In the genomic region with DNA sequence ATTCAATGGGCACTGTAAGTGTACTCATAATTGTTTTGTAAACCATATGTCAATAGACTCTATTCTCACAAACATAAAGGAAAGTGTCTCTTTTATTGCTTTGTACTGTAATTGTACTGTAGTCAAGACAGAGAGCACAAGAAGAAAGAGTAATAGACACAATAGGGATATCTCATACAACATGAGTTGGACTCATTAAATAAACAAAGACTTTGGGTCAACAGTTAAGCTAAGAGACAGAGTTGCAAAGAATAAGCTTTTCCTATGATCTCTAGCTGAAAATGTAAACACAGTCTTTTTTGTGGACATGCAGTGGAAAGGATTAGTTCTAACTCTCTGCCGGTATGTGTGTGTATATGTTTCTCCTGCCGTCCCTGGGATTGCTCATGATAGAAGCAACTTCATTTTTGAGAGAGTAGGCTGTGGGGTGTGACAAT, we compare ENCODE assay signal across 1 cellular context.
A peak's percentile ranks its signal among the peaks of the same experiment; 100 is the strongest.
TF ChIP-seq lines count a peak whose summit lies in the region.

No MANE protein-coding gene starts in this region.

TF ChIP-seq in HepG2, 621 proteins besides CTCF, POLR2A, EP300 and RAD21 (continued from another document and continues in another):
- TF ChIP-seq, protein P1, sequence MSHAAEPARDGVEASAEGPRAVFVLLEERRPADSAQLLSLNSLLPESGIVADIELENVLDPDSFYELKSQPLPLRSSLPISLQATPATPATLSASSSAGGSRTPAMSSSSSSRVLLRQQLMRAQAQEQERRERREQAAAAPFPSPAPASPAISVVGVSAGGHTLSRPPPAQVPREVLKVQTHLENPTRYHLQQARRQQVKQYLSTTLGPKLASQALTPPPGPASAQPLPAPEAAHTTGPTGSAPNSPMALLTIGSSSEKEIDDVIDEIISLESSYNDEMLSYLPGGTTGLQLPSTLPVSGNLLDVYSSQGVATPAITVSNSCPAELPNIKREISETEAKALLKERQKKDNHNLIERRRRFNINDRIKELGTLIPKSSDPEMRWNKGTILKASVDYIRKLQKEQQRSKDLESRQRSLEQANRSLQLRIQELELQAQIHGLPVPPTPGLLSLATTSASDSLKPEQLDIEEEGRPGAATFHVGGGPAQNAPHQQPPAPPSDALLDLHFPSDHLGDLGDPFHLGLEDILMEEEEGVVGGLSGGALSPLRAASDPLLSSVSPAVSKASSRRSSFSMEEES (CRISPR knock-in tag; IDR thresholded peaks at IDR 0.05): peak; percentile 82
- TF ChIP-seq, protein P2, sequence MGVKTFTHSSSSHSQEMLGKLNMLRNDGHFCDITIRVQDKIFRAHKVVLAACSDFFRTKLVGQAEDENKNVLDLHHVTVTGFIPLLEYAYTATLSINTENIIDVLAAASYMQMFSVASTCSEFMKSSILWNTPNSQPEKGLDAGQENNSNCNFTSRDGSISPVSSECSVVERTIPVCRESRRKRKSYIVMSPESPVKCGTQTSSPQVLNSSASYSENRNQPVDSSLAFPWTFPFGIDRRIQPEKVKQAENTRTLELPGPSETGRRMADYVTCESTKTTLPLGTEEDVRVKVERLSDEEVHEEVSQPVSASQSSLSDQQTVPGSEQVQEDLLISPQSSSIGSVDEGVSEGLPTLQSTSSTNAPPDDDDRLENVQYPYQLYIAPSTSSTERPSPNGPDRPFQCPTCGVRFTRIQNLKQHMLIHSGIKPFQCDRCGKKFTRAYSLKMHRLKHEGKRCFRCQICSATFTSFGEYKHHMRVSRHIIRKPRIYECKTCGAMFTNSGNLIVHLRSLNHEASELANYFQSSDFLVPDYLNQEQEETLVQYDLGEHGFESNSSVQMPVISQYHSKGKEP (CRISPR knock-in tag; IDR thresholded peaks at IDR 0.05): no peak
- TF ChIP-seq RBM22 (optimal IDR thresholded peaks at IDR 0.05; ENCODE audit: low read length) (no peak), ZSCAN21 (CRISPR knock-in tag; IDR thresholded peaks at IDR 0.05; ENCODE audit: borderline replicate concordance) (no peak), ZNF235 (CRISPR knock-in tag; IDR thresholded peaks at IDR 0.05; ENCODE audit: borderline replicate concordance) (no peak), HNRNPH1 (optimal IDR thresholded peaks at IDR 0.05; ENCODE audit: low read depth, low read length) (no peak), ZNF543 (CRISPR knock-in tag; IDR thresholded peaks at IDR 0.05) (no peak), SMYD3 (CRISPR knock-in tag; IDR thresholded peaks at IDR 0.05) (no peak), FOXJ3 (CRISPR knock-in tag; IDR thresholded peaks at IDR 0.05; ENCODE audit: borderline replicate concordance) (peak; percentile 98), ZNF33A (CRISPR knock-in tag; IDR thresholded peaks at IDR 0.05; ENCODE audit: borderline replicate concordance) (peak; percentile 40; the same call in 1 of the 2 replicates), U2AF2 (IDR thresholded peaks at IDR 0.05; ENCODE audit: low read depth, low read length) (no peak), ZNF296 (CRISPR knock-in tag; conservative IDR thresholded peaks at IDR 0.05) (no peak), ZSCAN30 (CRISPR knock-in tag; IDR thresholded peaks at IDR 0.05) (no peak), MAF1 (CRISPR knock-in tag; IDR thresholded peaks at IDR 0.05; ENCODE audit: borderline replicate concordance) (no peak), RNF2 (conservative IDR thresholded peaks at IDR 0.05; ENCODE audit: low read depth) (no peak), SP1 (IDR thresholded peaks at IDR 0.05) (no peak), SP1 (CRISPR knock-in tag; IDR thresholded peaks at IDR 0.05) (no peak), RBM39 (IDR thresholded peaks at IDR 0.05; ENCODE audit: low read depth, low read length, poor library complexity, severe bottlenecking) (no peak), MEF2D (CRISPR knock-in tag; IDR thresholded peaks at IDR 0.05) (peak; percentile 80; the same call in 1 of the 2 replicates), FOXA1 (IDR thresholded peaks at IDR 0.05) (peak; percentile 99), FOXA1 (CRISPR knock-in tag; IDR thresholded peaks at IDR 0.05) (peak; percentile 97), GATAD1 (CRISPR knock-in tag; IDR thresholded peaks at IDR 0.05) (peak; percentile 64), RELA (CRISPR knock-in tag; IDR thresholded peaks at IDR 0.05) (no peak)
- TF ChIP-seq, protein P3, sequence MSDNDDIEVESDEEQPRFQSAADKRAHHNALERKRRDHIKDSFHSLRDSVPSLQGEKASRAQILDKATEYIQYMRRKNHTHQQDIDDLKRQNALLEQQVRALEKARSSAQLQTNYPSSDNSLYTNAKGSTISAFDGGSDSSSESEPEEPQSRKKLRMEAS (IDR thresholded peaks at IDR 0.05): peak; percentile 42
- TF ChIP-seq, protein P4, sequence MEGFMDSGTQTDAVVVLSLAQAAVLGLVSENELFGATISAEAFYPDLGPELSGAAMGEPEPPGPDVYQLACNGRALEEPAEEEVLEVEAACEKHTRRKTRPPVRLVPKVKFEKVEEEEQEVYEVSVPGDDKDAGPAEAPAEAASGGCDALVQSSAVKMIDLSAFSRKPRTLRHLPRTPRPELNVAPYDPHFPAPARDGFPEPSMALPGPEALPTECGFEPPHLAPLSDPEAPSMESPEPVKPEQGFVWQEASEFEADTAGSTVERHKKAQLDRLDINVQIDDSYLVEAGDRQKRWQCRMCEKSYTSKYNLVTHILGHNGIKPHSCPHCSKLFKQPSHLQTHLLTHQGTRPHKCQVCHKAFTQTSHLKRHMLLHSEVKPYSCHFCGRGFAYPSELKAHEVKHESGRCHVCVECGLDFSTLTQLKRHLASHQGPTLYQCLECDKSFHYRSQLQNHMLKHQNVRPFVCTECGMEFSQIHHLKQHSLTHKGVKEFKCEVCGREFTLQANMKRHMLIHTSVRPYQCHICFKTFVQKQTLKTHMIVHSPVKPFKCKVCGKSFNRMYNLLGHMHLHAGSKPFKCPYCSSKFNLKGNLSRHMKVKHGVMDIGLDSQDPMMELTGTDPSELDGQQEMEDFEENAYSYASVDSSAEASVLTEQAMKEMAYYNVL (CRISPR knock-in tag; IDR thresholded peaks at IDR 0.05; ENCODE audit: borderline replicate concordance): peak; percentile 67; the same call in 1 of the 2 replicates
- TF ChIP-seq, protein P5, sequence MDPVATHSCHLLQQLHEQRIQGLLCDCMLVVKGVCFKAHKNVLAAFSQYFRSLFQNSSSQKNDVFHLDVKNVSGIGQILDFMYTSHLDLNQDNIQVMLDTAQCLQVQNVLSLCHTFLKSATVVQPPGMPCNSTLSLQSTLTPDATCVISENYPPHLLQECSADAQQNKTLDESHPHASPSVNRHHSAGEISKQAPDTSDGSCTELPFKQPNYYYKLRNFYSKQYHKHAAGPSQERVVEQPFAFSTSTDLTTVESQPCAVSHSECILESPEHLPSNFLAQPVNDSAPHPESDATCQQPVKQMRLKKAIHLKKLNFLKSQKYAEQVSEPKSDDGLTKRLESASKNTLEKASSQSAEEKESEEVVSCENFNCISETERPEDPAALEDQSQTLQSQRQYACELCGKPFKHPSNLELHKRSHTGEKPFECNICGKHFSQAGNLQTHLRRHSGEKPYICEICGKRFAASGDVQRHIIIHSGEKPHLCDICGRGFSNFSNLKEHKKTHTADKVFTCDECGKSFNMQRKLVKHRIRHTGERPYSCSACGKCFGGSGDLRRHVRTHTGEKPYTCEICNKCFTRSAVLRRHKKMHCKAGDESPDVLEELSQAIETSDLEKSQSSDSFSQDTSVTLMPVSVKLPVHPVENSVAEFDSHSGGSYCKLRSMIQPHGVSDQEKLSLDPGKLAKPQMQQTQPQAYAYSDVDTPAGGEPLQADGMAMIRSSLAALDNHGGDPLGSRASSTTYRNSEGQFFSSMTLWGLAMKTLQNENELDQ (CRISPR knock-in tag; IDR thresholded peaks at IDR 0.05; ENCODE audit: borderline replicate concordance): no peak
- TF ChIP-seq, protein P6, sequence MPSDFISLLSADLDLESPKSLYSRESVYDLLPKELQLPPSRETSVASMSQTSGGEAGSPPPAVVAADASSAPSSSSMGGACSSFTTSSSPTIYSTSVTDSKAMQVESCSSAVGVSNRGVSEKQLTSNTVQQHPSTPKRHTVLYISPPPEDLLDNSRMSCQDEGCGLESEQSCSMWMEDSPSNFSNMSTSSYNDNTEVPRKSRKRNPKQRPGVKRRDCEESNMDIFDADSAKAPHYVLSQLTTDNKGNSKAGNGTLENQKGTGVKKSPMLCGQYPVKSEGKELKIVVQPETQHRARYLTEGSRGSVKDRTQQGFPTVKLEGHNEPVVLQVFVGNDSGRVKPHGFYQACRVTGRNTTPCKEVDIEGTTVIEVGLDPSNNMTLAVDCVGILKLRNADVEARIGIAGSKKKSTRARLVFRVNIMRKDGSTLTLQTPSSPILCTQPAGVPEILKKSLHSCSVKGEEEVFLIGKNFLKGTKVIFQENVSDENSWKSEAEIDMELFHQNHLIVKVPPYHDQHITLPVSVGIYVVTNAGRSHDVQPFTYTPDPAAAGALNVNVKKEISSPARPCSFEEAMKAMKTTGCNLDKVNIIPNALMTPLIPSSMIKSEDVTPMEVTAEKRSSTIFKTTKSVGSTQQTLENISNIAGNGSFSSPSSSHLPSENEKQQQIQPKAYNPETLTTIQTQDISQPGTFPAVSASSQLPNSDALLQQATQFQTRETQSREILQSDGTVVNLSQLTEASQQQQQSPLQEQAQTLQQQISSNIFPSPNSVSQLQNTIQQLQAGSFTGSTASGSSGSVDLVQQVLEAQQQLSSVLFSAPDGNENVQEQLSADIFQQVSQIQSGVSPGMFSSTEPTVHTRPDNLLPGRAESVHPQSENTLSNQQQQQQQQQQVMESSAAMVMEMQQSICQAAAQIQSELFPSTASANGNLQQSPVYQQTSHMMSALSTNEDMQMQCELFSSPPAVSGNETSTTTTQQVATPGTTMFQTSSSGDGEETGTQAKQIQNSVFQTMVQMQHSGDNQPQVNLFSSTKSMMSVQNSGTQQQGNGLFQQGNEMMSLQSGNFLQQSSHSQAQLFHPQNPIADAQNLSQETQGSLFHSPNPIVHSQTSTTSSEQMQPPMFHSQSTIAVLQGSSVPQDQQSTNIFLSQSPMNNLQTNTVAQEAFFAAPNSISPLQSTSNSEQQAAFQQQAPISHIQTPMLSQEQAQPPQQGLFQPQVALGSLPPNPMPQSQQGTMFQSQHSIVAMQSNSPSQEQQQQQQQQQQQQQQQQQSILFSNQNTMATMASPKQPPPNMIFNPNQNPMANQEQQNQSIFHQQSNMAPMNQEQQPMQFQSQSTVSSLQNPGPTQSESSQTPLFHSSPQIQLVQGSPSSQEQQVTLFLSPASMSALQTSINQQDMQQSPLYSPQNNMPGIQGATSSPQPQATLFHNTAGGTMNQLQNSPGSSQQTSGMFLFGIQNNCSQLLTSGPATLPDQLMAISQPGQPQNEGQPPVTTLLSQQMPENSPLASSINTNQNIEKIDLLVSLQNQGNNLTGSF (CRISPR knock-in tag; IDR thresholded peaks at IDR 0.05): no peak
- TF ChIP-seq, protein P7, sequence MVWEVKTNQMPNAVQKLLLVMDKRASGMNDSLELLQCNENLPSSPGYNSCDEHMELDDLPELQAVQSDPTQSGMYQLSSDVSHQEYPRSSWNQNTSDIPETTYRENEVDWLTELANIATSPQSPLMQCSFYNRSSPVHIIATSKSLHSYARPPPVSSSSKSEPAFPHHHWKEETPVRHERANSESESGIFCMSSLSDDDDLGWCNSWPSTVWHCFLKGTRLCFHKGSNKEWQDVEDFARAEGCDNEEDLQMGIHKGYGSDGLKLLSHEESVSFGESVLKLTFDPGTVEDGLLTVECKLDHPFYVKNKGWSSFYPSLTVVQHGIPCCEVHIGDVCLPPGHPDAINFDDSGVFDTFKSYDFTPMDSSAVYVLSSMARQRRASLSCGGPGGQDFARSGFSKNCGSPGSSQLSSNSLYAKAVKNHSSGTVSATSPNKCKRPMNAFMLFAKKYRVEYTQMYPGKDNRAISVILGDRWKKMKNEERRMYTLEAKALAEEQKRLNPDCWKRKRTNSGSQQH (CRISPR knock-in tag; IDR thresholded peaks at IDR 0.05; ENCODE audit: low read depth): no peak
- TF ChIP-seq, protein P8, sequence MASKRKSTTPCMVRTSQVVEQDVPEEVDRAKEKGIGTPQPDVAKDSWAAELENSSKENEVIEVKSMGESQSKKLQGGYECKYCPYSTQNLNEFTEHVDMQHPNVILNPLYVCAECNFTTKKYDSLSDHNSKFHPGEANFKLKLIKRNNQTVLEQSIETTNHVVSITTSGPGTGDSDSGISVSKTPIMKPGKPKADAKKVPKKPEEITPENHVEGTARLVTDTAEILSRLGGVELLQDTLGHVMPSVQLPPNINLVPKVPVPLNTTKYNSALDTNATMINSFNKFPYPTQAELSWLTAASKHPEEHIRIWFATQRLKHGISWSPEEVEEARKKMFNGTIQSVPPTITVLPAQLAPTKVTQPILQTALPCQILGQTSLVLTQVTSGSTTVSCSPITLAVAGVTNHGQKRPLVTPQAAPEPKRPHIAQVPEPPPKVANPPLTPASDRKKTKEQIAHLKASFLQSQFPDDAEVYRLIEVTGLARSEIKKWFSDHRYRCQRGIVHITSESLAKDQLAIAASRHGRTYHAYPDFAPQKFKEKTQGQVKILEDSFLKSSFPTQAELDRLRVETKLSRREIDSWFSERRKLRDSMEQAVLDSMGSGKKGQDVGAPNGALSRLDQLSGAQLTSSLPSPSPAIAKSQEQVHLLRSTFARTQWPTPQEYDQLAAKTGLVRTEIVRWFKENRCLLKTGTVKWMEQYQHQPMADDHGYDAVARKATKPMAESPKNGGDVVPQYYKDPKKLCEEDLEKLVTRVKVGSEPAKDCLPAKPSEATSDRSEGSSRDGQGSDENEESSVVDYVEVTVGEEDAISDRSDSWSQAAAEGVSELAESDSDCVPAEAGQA (IDR thresholded peaks at IDR 0.05; ENCODE audit: low read depth): no peak
- TF ChIP-seq, protein P8 (CRISPR knock-in tag; IDR thresholded peaks at IDR 0.05; ENCODE audit: borderline replicate concordance): no peak; the same call in 1 of the 2 replicates
- TF ChIP-seq, protein P9, sequence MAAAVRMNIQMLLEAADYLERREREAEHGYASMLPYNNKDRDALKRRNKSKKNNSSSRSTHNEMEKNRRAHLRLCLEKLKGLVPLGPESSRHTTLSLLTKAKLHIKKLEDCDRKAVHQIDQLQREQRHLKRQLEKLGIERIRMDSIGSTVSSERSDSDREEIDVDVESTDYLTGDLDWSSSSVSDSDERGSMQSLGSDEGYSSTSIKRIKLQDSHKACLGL (CRISPR knock-in tag; IDR thresholded peaks at IDR 0.05): no peak
- TF ChIP-seq, protein P10, sequence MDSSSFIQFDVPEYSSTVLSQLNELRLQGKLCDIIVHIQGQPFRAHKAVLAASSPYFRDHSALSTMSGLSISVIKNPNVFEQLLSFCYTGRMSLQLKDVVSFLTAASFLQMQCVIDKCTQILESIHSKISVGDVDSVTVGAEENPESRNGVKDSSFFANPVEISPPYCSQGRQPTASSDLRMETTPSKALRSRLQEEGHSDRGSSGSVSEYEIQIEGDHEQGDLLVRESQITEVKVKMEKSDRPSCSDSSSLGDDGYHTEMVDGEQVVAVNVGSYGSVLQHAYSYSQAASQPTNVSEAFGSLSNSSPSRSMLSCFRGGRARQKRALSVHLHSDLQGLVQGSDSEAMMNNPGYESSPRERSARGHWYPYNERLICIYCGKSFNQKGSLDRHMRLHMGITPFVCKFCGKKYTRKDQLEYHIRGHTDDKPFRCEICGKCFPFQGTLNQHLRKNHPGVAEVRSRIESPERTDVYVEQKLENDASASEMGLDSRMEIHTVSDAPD (CRISPR knock-in tag; IDR thresholded peaks at IDR 0.05): no peak
